ENCODE assay signal across 17 cellular contexts in the genomic region with DNA sequence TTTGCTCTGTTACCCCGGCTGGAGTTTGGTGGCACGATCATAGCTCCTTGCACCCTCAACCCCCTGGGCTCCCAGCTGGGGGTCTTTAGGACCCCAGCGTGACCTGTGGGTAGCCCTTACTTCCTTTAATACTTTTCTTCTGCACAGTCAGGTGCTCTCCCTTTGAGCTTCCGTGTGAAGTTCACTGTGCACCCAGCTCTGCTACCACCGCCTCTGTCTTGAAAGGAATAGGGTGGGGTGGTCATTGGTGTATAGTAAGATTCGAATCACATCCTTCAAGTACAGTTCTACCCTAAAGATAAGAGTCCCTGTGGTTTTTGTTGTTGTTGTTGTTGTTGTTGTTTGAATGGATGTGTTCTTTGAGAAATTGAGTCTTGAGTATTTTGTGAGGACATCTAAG.
A peak's percentile ranks its signal among the peaks of the same experiment; 100 is the strongest.
DNase-seq lines count a peak whose midpoint lies in the region; ATAC-seq and TF ChIP-seq lines count a peak whose summit lies in the region.
"Had no signal": no experiment of that assay in that cellular context is flagged by ENCODE, and none has a peak within 500 bp of the region (broad histone marks: within the 10 kb centered on the region; RNA-seq: fewer than 3 reads in every experiment).

No MANE protein-coding gene starts in this region.

- TF ChIP-seq CTCF in CD8-positive, alpha-beta T cell (IDR thresholded peaks at IDR 0.05), result no peak
- TF ChIP-seq CTCF in HCT116 (IDR thresholded peaks at IDR 0.05 in 2 of 3, conservative IDR thresholded peaks at IDR 0.05 in 1 of 3; ENCODE audit: borderline replicate concordance in 1 of 3, insufficient read depth in 1 of 3, low read depth in 2 of 3, low read length in 2 of 3) (no peak), esophagus muscularis mucosa (IDR thresholded peaks at IDR 0.05) (no peak), psoas muscle (IDR thresholded peaks at IDR 0.05) (no peak)

- TF ChIP-seq EP300 in esophagus muscularis mucosa (IDR thresholded peaks at IDR 0.05), result no peak

- H3K4me2 ChIP-seq in HCT116 (ENCODE audit: low read length), result 0 out of 2 replicates have a peak overlapping the region, but pooled peaks have one; percentile 54

- H3K27ac ChIP-seq in CD8-positive, alpha-beta T cell (ENCODE audit: low read depth, low read length), result no peak overlapping the region
- H3K27ac ChIP-seq in HCT116 (ENCODE audit: low read depth, low read length) (no peak overlapping the region), esophagus muscularis mucosa (replicated peaks in 1 of 4) (peak overlapping the region; percentile 44 to 70 (median 61)), psoas muscle (peak overlapping the region; percentile 81)
- H3K27ac ChIP-seq: SJSA1 had no signal

- no peaks in the 10 kb centered on the region for H3K9me3 Mint-ChIP-seq in CD8-positive, alpha-beta T cell
- H3K9me3 Mint-ChIP-seq: activated CD4-positive, alpha-beta T cell treated with anti-CD3 and anti-CD28 coated beads, Interleukin-2, amount 10 ng/mL, durations not matched to agents 24 days and 14 days; neural crest cell had no signal

- H3K4me3 Mint-ChIP-seq in CD8-positive, alpha-beta T cell, result peak overlapping the region; percentile 40
- H3K4me3 Mint-ChIP-seq: activated CD4-positive, alpha-beta T cell treated with anti-CD3 and anti-CD28 coated beads, Interleukin-2, amount 10 ng/mL, durations not matched to agents 24 days and 14 days; B cell; neural crest cell had no signal

- no peak for TF ChIP-seq POLR2A in HCT116 (IDR thresholded peaks at IDR 0.05; ENCODE audit: borderline replicate concordance, extremely low read depth, insufficient read depth, insufficient read length)
- no peak for TF ChIP-seq POLR2A in esophagus muscularis mucosa (IDR thresholded peaks at IDR 0.05; ENCODE audit: low read depth)

- no peak overlapping the region for H3K4me3 ChIP-seq in CD8-positive, alpha-beta T cell (ENCODE audit: low read depth, low read length)
- H3K4me3 ChIP-seq in HCT116 (replicated peaks in 1 of 2; ENCODE audit: low read depth in 1 of 2, low read length in 2 of 2) (no peak overlapping the region), esophagus muscularis mucosa (no peak overlapping the region), psoas muscle (no peak overlapping the region)
- H3K4me3 ChIP-seq: SJSA1 had no signal

- H3K79me2 ChIP-seq in HCT116 (ENCODE audit: insufficient read depth, low read length), result no peaks in the 10 kb centered on the region

- no peaks in the 10 kb centered on the region for H3K9me2 ChIP-seq in HCT116 (ENCODE audit: insufficient read depth)

- H3K27me3 ChIP-seq in CD8-positive, alpha-beta T cell (ENCODE audit: insufficient read depth, low read length), result no peaks in the 10 kb centered on the region
- no peaks in the 10 kb centered on the region for H3K27me3 ChIP-seq in HCT116 (ENCODE audit: insufficient read depth, low read length)
- H3K27me3 ChIP-seq in esophagus muscularis mucosa, result no peaks in the 10 kb centered on the region
- H3K27me3 ChIP-seq in psoas muscle (ENCODE audit: insufficient read depth in 3 of 3, low read length in 2 of 3), result no peaks in the 10 kb centered on the region
- H3K27me3 ChIP-seq: SJSA1 had no signal

- 91% methylated on average over 6 of the region's 6 CpGs for WGBS in esophagus muscularis mucosa
- 71 to 86% (median 75%) methylated on average over 6 of the region's 6 CpGs for WGBS in psoas muscle, 3 donors

- ATAC-seq in CD8-positive, alpha-beta T cell, result no peak
- ATAC-seq in HCT116 (no peak), psoas muscle (peak in 2 of 4 donors; percentile 1 to 4)

- H2AFZ ChIP-seq in HCT116 (ENCODE audit: low read depth, low read length, poor library complexity, severe bottlenecking), result no peak overlapping the region

- no peaks in the 10 kb centered on the region for H3K36me3 Mint-ChIP-seq in CD8-positive, alpha-beta T cell

- no peak for TF ChIP-seq RAD21 in HCT116 (IDR thresholded peaks at IDR 0.05; ENCODE audit: low read depth)

- H3K27ac Mint-ChIP-seq in CD8-positive, alpha-beta T cell, result peak overlapping the region; percentile 82
- H3K27ac Mint-ChIP-seq: activated CD4-positive, alpha-beta T cell treated with anti-CD3 and anti-CD28 coated beads, Interleukin-2, amount 10 ng/mL, durations not matched to agents 24 days and 14 days had no signal

- H3K4me1 ChIP-seq in CD8-positive, alpha-beta T cell (ENCODE audit: insufficient read depth, low read length), result peaks cover 47% of the 10 kb centered on the region
- H3K4me1 ChIP-seq in HCT116 (ENCODE audit: control insufficient read depth in 1 of 2, insufficient read depth in 2 of 2, low read length in 2 of 2) (peaks cover 43 to 59% of the 10 kb centered on the region in 2 experiments), esophagus muscularis mucosa (peaks cover 37 to 66% (median 54%) of the 10 kb centered on the region in 4 donors), psoas muscle (peaks cover 62% of the 10 kb centered on the region)

- RAD21 ChIA-PET in HCT116 (lab: Charles Lee; ENCODE audit: low non-redundant PET in 1 of 2, low total read pairs in 2 of 2, uncharacterized antibody in 2 of 2, unreplicated experiment in 2 of 2), result no interaction called here

- DNase-seq in CD8-positive, alpha-beta T cell, result no peak
- no peak for DNase-seq in HCT116 (ENCODE audit: low read depth, low spot score)
- DNase-seq in esophagus muscularis mucosa (ENCODE audit: extremely low spot score), result no peak
- no peak for DNase-seq in psoas muscle
- DNase-seq in germinal center (ENCODE audit: low spot score), result no peak
- DNase-seq in NCI-H69 (lab: John Stamatoyannopoulos, UW), result no peak
- no peak for DNase-seq in GM19240 (ENCODE audit: insufficient read length, low spot score)
- DNase-seq: activated CD4-positive, alpha-beta T cell treated with anti-CD3 and anti-CD28 coated beads, Interleukin-2, amount 10 ng/mL, durations not matched to agents 24 days and 14 days; activated T-cell treated with anti-CD3 and anti-CD28 coated beads for 4 hours; DMS79; foreskin melanocyte; mesenchymal stem cell; MM.1S; NCI-H1930 had no signal

- no peaks in the 10 kb centered on the region for H3K9me3 ChIP-seq in CD8-positive, alpha-beta T cell (ENCODE audit: low read length)
- H3K9me3 ChIP-seq in HCT116 (ENCODE audit: control insufficient read depth in 1 of 2, insufficient read depth in 1 of 2, low read depth in 1 of 2, low read length in 2 of 2) (no peaks in the 10 kb centered on the region; a peak in 1 of 4 replicates), esophagus muscularis mucosa (peaks cover 0 to under 1% (median 0%) of the 10 kb centered on the region in 4 donors), psoas muscle (no peaks in the 10 kb centered on the region)
- H3K9me3 ChIP-seq: SJSA1 had no signal

- intact Hi-C loops in CD8-positive, alpha-beta T cell (cut with DNase I, micrococcal nuclease), result no loop called here
- intact Hi-C loops in HCT116 (cut with micrococcal nuclease) (no loop called here), esophagus muscularis mucosa (cut with DNase I) (no loop called here), psoas muscle (cut with DNase I) (loop anchor here in 1 of 2 donors (5.0 kb wide), 1 partner anchor 49 kb away; no protein-coding TSS in a partner anchor)

- POLR2A ChIA-PET in CD8-positive, alpha-beta T cell (lab: Charles Lee), result no interaction called here
- POLR2A ChIA-PET in HCT116 (lab: Charles Lee), result no interaction called here

- H3K9ac ChIP-seq in HCT116 (ENCODE audit: low read length), result no peak overlapping the region

- no peaks in the 10 kb centered on the region for H3K36me3 ChIP-seq in CD8-positive, alpha-beta T cell (ENCODE audit: insufficient read depth, low read length)
- no peaks in the 10 kb centered on the region for H3K36me3 ChIP-seq in HCT116 (ENCODE audit: control insufficient read depth in 1 of 2, insufficient read depth in 2 of 2, low read length in 2 of 2)
- no peaks in the 10 kb centered on the region for H3K36me3 ChIP-seq in esophagus muscularis mucosa
- H3K36me3 ChIP-seq in psoas muscle (ENCODE audit: insufficient read depth in 1 of 2, low read depth in 1 of 2), result no peaks in the 10 kb centered on the region

- H4K20me1 ChIP-seq in HCT116 (ENCODE audit: insufficient read depth), result no peaks in the 10 kb centered on the region

- H3K4me1 Mint-ChIP-seq in CD8-positive, alpha-beta T cell (ENCODE audit: low read depth), result peaks cover 42% of the 10 kb centered on the region

- CTCF ChIA-PET in CD8-positive, alpha-beta T cell (lab: Charles Lee), result no interaction called here
- CTCF ChIA-PET in HCT116 (lab: Charles Lee), result interaction anchor here (0.8 kb wide), 1 partner anchor 10 kb away, joined by 3 read pairs; no protein-coding TSS in a partner anchor

- H3K27me3 Mint-ChIP-seq in CD8-positive, alpha-beta T cell (ENCODE audit: low read depth), result no peaks in the 10 kb centered on the region
- H3K27me3 Mint-ChIP-seq: B cell had no signal

- BruUV-seq in HCT116 (replicated peaks; lab: Mats Ljungman, UMichigan), result no TSS peak

TF ChIP-seq in HCT116, 20 proteins besides CTCF, POLR2A, EP300 and RAD21 (continues in another document):
- no peak for TF ChIP-seq POLR2AphosphoS5 (IDR thresholded peaks at IDR 0.05; ENCODE audit: low read depth, low read length)
- TF ChIP-seq ZNF274 (IDR thresholded peaks at IDR 0.05; ENCODE audit: low read depth, low read length), result no peak
- TF ChIP-seq FOSL1 (IDR thresholded peaks at IDR 0.05; ENCODE audit: low read depth), result no peak
- no peak for TF ChIP-seq SIN3A (IDR thresholded peaks at IDR 0.05; ENCODE audit: low read depth)
- TF ChIP-seq YY1 (IDR thresholded peaks at IDR 0.05; ENCODE audit: extremely low read depth, insufficient replicate concordance, low read depth, low read length), result no peak
- TF ChIP-seq SP1 (IDR thresholded peaks at IDR 0.05; ENCODE audit: low read depth), result no peak
- no peak for TF ChIP-seq TCF7L2 (IDR thresholded peaks at IDR 0.05; ENCODE audit: borderline replicate concordance, extremely low read depth, insufficient read depth, insufficient read length)
- TF ChIP-seq EGR1 (IDR thresholded peaks at IDR 0.05; ENCODE audit: low read depth), result no peak
- TF ChIP-seq ATF3 (IDR thresholded peaks at IDR 0.05), result no peak
- no peak for TF ChIP-seq EZH2 (IDR thresholded peaks at IDR 0.05)
- no peak for TF ChIP-seq SRF (IDR thresholded peaks at IDR 0.05; ENCODE audit: low read depth)
- no peak for TF ChIP-seq CBX3 (IDR thresholded peaks at IDR 0.05; ENCODE audit: low read depth)

Comparison
In these comparisons a context has a peak if more than half of its experiments do, and no peak if none do; other contexts are left out.
1. H3K27ac ChIP-seq: peak in esophagus muscularis mucosa (4 of 4) and psoas muscle (single experiment); none in CD8-positive, alpha-beta T cell (single experiment) and HCT116 (single experiment).